ENCODE assay signal across 32 cellular contexts in genomic region chr15:31035610-31036009, GRCh38.
"Had no signal": no experiment of that assay in that cellular context is flagged by ENCODE, and none has a peak within 500 bp of the region (broad histone marks: within the 10 kb centered on the region; RNA-seq: fewer than 3 reads in every experiment).

No MANE protein-coding gene starts in this region.

- H3K9me3 ChIP-seq: esophagus muscularis mucosa, gastroesophageal sphincter had no signal

- ATAC-seq: activated CD4-positive, alpha-beta T cell treated with anti-CD3 and anti-CD28 coated beads for 36 hours; activated CD8-positive, alpha-beta T cell treated with anti-CD3 and anti-CD28 coated beads, Interleukin-2, amount 10 ng/mL, durations not matched to agents 7 days and 5 days; gastroesophageal sphincter; heart right ventricle; T-helper 17 cell had no signal

- H3K36me3 Mint-ChIP-seq: activated CD4-positive, alpha-beta memory T cell treated with anti-CD3 and anti-CD28 coated beads for 36 hours; activated naive CD4-positive, alpha-beta T cell treated with anti-CD3 and anti-CD28 coated beads, Interleukin-2, amount 10 ng/mL, durations not matched to agents 7 days and 5 days; activated naive CD8-positive, alpha-beta T cell had no signal

- H3K27me3 Mint-ChIP-seq: activated CD4-positive, alpha-beta T cell treated with anti-CD3 and anti-CD28 coated beads for 36 hours; activated CD4-positive, alpha-beta T cell treated with anti-CD3 and anti-CD28 coated beads, Interleukin-2, amount 10 ng/mL, durations not matched to agents 24 days and 14 days; activated naive CD8-positive, alpha-beta T cell; activated T-cell treated with anti-CD3 and anti-CD28 coated beads, Interleukin-2, amount 50 U/mL, for 24 hours had no signal

- DNase-seq: activated CD4-positive, alpha-beta memory T cell treated with anti-CD3 and anti-CD28 coated beads for 36 hours; activated CD4-positive, alpha-beta T cell treated with anti-CD3 and anti-CD28 coated beads for 36 hours; activated CD4-positive, alpha-beta T cell treated with anti-CD3 and anti-CD28 coated beads, Interleukin-2, amount 10 ng/mL, durations not matched to agents 24 days and 14 days; activated CD4-positive, CD25-positive, alpha-beta regulatory T cell; activated CD4-positive, CD25-positive, alpha-beta regulatory T cell treated with anti-CD3 and anti-CD28 coated beads, Interleukin-2, amount 50 U/mL, for 72 hours; activated CD8-positive, alpha-beta memory T cell treated with anti-CD3 and anti-CD28 coated beads, Interleukin-2, amount 50 U/mL, for 48 hours; activated CD8-positive, alpha-beta T cell treated with anti-CD3 and anti-CD28 coated beads, Interleukin-2, amount 10 ng/mL, durations not matched to agents 7 days and 5 days; activated gamma-delta T cell; activated naive CD4-positive, alpha-beta T cell; activated naive CD4-positive, alpha-beta T cell treated with anti-CD3 and anti-CD28 coated beads, Interleukin-2, amount 10 ng/mL, durations not matched to agents 7 days and 5 days; activated T-cell treated with anti-CD3 and anti-CD28 coated beads for 4 hours; activated T-cell treated with anti-CD3 and anti-CD28 coated beads, Interleukin-2, amount 50 U/mL, for 24 hours; activated T-cell treated with anti-CD3 and anti-CD28 coated beads, Interleukin-2, amount 50 U/mL, for 72 hours; amniotic stem cell; anterior cingulate cortex; brain microvascular endothelial cell; caudate nucleus; cortex of kidney; effector CD8-positive, alpha-beta T cell; foreskin melanocyte; heart right ventricle; T-helper 1 cell; T-helper 17 cell; T1000; WERI-Rb-1 had no signal

- H3K9me3 Mint-ChIP-seq: activated CD4-positive, alpha-beta memory T cell treated with anti-CD3 and anti-CD28 coated beads for 36 hours; activated CD4-positive, alpha-beta T cell treated with anti-CD3 and anti-CD28 coated beads, Interleukin-2, amount 10 ng/mL, durations not matched to agents 24 days and 14 days; activated naive CD4-positive, alpha-beta T cell treated with anti-CD3 and anti-CD28 coated beads, Interleukin-2, amount 10 ng/mL, durations not matched to agents 7 days and 5 days; activated T-cell treated with anti-CD3 and anti-CD28 coated beads, Interleukin-2, amount 50 U/mL, for 24 hours; activated T-cell treated with anti-CD3 and anti-CD28 coated beads, Interleukin-2, amount 50 U/mL, for 72 hours; T-helper 2 cell treated with Interferon-gamma antibody and Interleukin-4, amounts not matched to agents 5 μg/mL and 100 μg/mL, for 36 hours had no signal

- H3K36me3 ChIP-seq: brain microvascular endothelial cell, esophagus muscularis mucosa, gastroesophageal sphincter, heart right ventricle, WERI-Rb-1 had no signal

- H3K27ac ChIP-seq: brain microvascular endothelial cell, esophagus muscularis mucosa, gastroesophageal sphincter, heart right ventricle, WERI-Rb-1 had no signal

- H3K27me3 ChIP-seq: brain microvascular endothelial cell had no signal

- H3K4me1 Mint-ChIP-seq: activated CD4-positive, alpha-beta T cell treated with anti-CD3 and anti-CD28 coated beads for 36 hours; activated CD4-positive, alpha-beta T cell treated with anti-CD3 and anti-CD28 coated beads, Interleukin-2, amount 10 ng/mL, durations not matched to agents 24 days and 14 days had no signal

- FAIRE-seq: astrocyte, colon, endometrium had no signal

- H3K4me3 Mint-ChIP-seq: activated CD4-positive, alpha-beta memory T cell treated with anti-CD3 and anti-CD28 coated beads for 36 hours; activated CD4-positive, alpha-beta T cell treated with anti-CD3 and anti-CD28 coated beads for 36 hours; activated CD4-positive, alpha-beta T cell treated with anti-CD3 and anti-CD28 coated beads, Interleukin-2, amount 10 ng/mL, durations not matched to agents 24 days and 14 days; activated CD8-positive, alpha-beta T cell treated with anti-CD3 and anti-CD28 coated beads, Interleukin-2, amount 10 ng/mL, durations not matched to agents 7 days and 5 days; activated naive CD4-positive, alpha-beta T cell treated with anti-CD3 and anti-CD28 coated beads, Interleukin-2, amount 10 ng/mL, durations not matched to agents 7 days and 5 days; activated naive CD8-positive, alpha-beta T cell; activated T-cell treated with anti-CD3 and anti-CD28 coated beads, Interleukin-2, amount 50 U/mL, for 24 hours; activated T-cell treated with anti-CD3 and anti-CD28 coated beads, Interleukin-2, amount 50 U/mL, for 72 hours; T-helper 17 cell; T-helper 2 cell treated with Interferon-gamma antibody and Interleukin-4, amounts not matched to agents 5 μg/mL and 100 μg/mL, for 36 hours had no signal

- H3K27ac Mint-ChIP-seq: activated CD4-positive, alpha-beta memory T cell treated with anti-CD3 and anti-CD28 coated beads for 36 hours; activated CD4-positive, alpha-beta T cell treated with anti-CD3 and anti-CD28 coated beads for 36 hours; activated CD4-positive, alpha-beta T cell treated with anti-CD3 and anti-CD28 coated beads, Interleukin-2, amount 10 ng/mL, durations not matched to agents 24 days and 14 days; activated CD8-positive, alpha-beta T cell treated with anti-CD3 and anti-CD28 coated beads, Interleukin-2, amount 10 ng/mL, durations not matched to agents 7 days and 5 days; activated naive CD4-positive, alpha-beta T cell treated with anti-CD3 and anti-CD28 coated beads, Interleukin-2, amount 10 ng/mL, durations not matched to agents 7 days and 5 days; activated naive CD8-positive, alpha-beta T cell; activated T-cell treated with anti-CD3 and anti-CD28 coated beads, Interleukin-2, amount 50 U/mL, for 24 hours; activated T-cell treated with anti-CD3 and anti-CD28 coated beads, Interleukin-2, amount 50 U/mL, for 72 hours; T-helper 17 cell; T-helper 2 cell treated with Interferon-gamma antibody and Interleukin-4, amounts not matched to agents 5 μg/mL and 100 μg/mL, for 36 hours had no signal

- H3K4me3 ChIP-seq: esophagus muscularis mucosa, gastroesophageal sphincter, heart right ventricle had no signal
